Comparison of ENCODE assay signal across 30 cellular contexts in the genomic region with DNA sequence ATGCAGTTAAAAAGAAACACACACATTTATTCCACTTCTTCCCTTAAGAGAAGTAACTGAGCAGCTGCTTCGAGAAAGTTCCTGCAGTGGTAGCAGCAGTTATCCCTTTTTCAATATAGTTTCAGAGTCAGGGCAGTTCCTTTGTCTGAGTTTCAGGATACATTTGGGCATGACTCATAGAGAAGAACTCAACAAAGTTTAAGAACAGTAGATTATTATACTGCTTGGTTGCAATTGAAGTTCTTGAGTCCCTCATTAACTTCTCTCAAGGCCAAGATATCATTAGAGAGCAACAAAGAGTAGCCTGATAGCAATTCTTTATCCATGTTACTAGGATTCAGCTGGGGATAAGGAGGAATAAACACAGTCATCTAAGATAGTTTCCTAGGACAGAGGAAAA. TPM values are rescaled to one million over a fixed set of nuclear protein-coding genes. Genes with fewer than 3 reads are reported as not detected.
DNase-seq lines count a peak whose midpoint lies in the region; ATAC-seq and TF ChIP-seq lines count a peak whose summit lies in the region.
"Had no signal": no experiment of that assay in that cellular context is flagged by ENCODE, and none has a peak within 500 bp of the region (broad histone marks: within the 10 kb centered on the region; RNA-seq: fewer than 3 reads in every experiment).

No MANE protein-coding gene starts in this region.

- TF ChIP-seq CTCF in HFFc6 (IDR thresholded peaks at IDR 0.05) (no peak), fibroblast of lung (conservative IDR thresholded peaks at IDR 0.05 in 1 of 2, IDR thresholded peaks at IDR 0.05 in 1 of 2; ENCODE audit: low read depth in 1 of 2, low read length in 2 of 2) (no peak), osteoblast (IDR thresholded peaks at IDR 0.05; ENCODE audit: extremely low read depth, low read depth, low read length) (no peak)

- H3K9me3 Mint-ChIP-seq in HFFc6 = no peaks in the 10 kb centered on the region
- H3K9me3 Mint-ChIP-seq: activated naive CD8-positive, alpha-beta T cell treated with anti-CD3 and anti-CD28 coated beads, Interleukin-2, amount 10 ng/mL, durations not matched to agents 7 days and 5 days; brain; H9; naive B cell; stimulated activated effector memory CD8-positive, alpha-beta T cell treated with anti-CD3 and anti-CD28 coated beads, Interleukin-12 subunit alpha, Interleukin-12 subunit beta, amount 100 ng/mL, for 72 hours had no signal

- H3K4me1 Mint-ChIP-seq in HFFc6 (ENCODE audit: low read depth) = peaks cover 33% of the 10 kb centered on the region
- H3K4me1 Mint-ChIP-seq: activated naive CD8-positive, alpha-beta T cell treated with anti-CD3 and anti-CD28 coated beads, Interleukin-2, amount 10 ng/mL, durations not matched to agents 7 days and 5 days; naive B cell; stimulated activated effector memory CD8-positive, alpha-beta T cell treated with anti-CD3 and anti-CD28 coated beads, Interleukin-12 subunit alpha, Interleukin-12 subunit beta, amount 100 ng/mL, for 72 hours had no signal

- H3K9me3 ChIP-seq in adipocyte (ENCODE audit: control insufficient read depth, low read length) (no peaks in the 10 kb centered on the region), fibroblast of lung (ENCODE audit: control insufficient read depth, insufficient read depth, low read depth, low read length) (no peaks in the 10 kb centered on the region), osteoblast (ENCODE audit: low read depth, low read length) (no peaks in the 10 kb centered on the region)
- H3K9me3 ChIP-seq: gastroesophageal sphincter, upper lobe of left lung had no signal

- no peaks in the 10 kb centered on the region for H3K36me3 ChIP-seq in adipocyte (ENCODE audit: control insufficient read depth, insufficient read depth, low read length, severe bottlenecking)
- no peaks in the 10 kb centered on the region for H3K36me3 ChIP-seq in fibroblast of lung (ENCODE audit: control insufficient read depth, insufficient read depth, low read length)
- no peaks in the 10 kb centered on the region for H3K36me3 ChIP-seq in osteoblast (ENCODE audit: insufficient read depth, low read length)
- H3K36me3 ChIP-seq: gastroesophageal sphincter, upper lobe of left lung had no signal

- no peak overlapping the region for H3K4me3 ChIP-seq in adipocyte (ENCODE audit: low read length)
- H3K4me3 ChIP-seq in fibroblast of lung (replicated peaks in 1 of 4; ENCODE audit: control extremely low read depth in 1 of 4, insufficient read depth in 1 of 4, low read depth in 3 of 4, low read length in 4 of 4) = no peak overlapping the region
- H3K4me3 ChIP-seq in osteoblast (ENCODE audit: insufficient read depth, low read length) = no peak overlapping the region
- H3K4me3 ChIP-seq: gastroesophageal sphincter, upper lobe of left lung had no signal

- H3K27ac ChIP-seq in fibroblast of lung (ENCODE audit: insufficient read depth, low read length) (no peak overlapping the region), osteoblast (ENCODE audit: low read depth, low read length) (no peak overlapping the region)
- H3K27ac ChIP-seq: epithelial cell of prostate, gastroesophageal sphincter, upper lobe of left lung had no signal

- no peaks in the 10 kb centered on the region; the same call in 1 of the 2 replicates for H3K27me3 Mint-ChIP-seq in HFFc6 (ENCODE audit: insufficient read depth)

- H3K79me2 ChIP-seq in fibroblast of lung (ENCODE audit: control insufficient read depth, insufficient read depth, low read length) (no peaks in the 10 kb centered on the region), osteoblast (ENCODE audit: insufficient read depth, low read length) (no peaks in the 10 kb centered on the region)

- H3K4me2 ChIP-seq in fibroblast of lung (ENCODE audit: extremely low read depth, insufficient read depth, low read length) (no peak overlapping the region), osteoblast (ENCODE audit: insufficient read depth, low read length) (no peak overlapping the region)

- peaks cover 11% of the 10 kb centered on the region for H3K4me1 ChIP-seq in adipocyte (ENCODE audit: control insufficient read depth, insufficient read depth, low read length)
- no peaks in the 10 kb centered on the region for H3K4me1 ChIP-seq in fibroblast of lung (ENCODE audit: control insufficient read depth, extremely low read depth, insufficient read depth, low read length)
- peaks cover 7% of the 10 kb centered on the region for H3K4me1 ChIP-seq in osteoblast (ENCODE audit: insufficient read depth, low read length)
- H3K4me1 ChIP-seq: upper lobe of left lung had no signal

- no peak overlapping the region for H3K4me3 Mint-ChIP-seq in HFFc6
- H3K4me3 Mint-ChIP-seq: activated naive CD8-positive, alpha-beta T cell treated with anti-CD3 and anti-CD28 coated beads, Interleukin-2, amount 10 ng/mL, durations not matched to agents 7 days and 5 days; brain; H9; naive B cell; stimulated activated effector memory CD8-positive, alpha-beta T cell treated with anti-CD3 and anti-CD28 coated beads, Interleukin-12 subunit alpha, Interleukin-12 subunit beta, amount 100 ng/mL, for 72 hours had no signal

- H4K20me1 ChIP-seq in fibroblast of lung (ENCODE audit: control insufficient read depth, extremely low read depth, insufficient read depth, low read length) (no peaks in the 10 kb centered on the region), osteoblast (ENCODE audit: insufficient read depth, low read length) (no peaks in the 10 kb centered on the region)

- H3K27ac Mint-ChIP-seq in HFFc6 = peak overlapping the region; percentile 4; the same call in 1 of the 2 replicates
- H3K27ac Mint-ChIP-seq: activated naive CD8-positive, alpha-beta T cell treated with anti-CD3 and anti-CD28 coated beads, Interleukin-2, amount 10 ng/mL, durations not matched to agents 7 days and 5 days; H9; naive B cell; stimulated activated effector memory CD8-positive, alpha-beta T cell treated with anti-CD3 and anti-CD28 coated beads, Interleukin-12 subunit alpha, Interleukin-12 subunit beta, amount 100 ng/mL, for 72 hours had no signal

- H2AFZ ChIP-seq in fibroblast of lung (ENCODE audit: low read length) (no peak overlapping the region), osteoblast (ENCODE audit: low read length) (no peak overlapping the region)

- no peak overlapping the region for H3K9ac ChIP-seq in adipocyte (ENCODE audit: low read length)
- H3K9ac ChIP-seq in fibroblast of lung (ENCODE audit: insufficient read depth, low read length) = no peak overlapping the region

- DNase-seq in HFFc6 (no peak), adipocyte (ENCODE audit: low read depth) (peak; percentile 43), fibroblast of lung (ENCODE audit: low read depth in 2 of 2) (peak; percentile 16 to 51), osteoblast (ENCODE audit: insufficient read length, low spot score, missing footprints) (peak; percentile 67), occipital lobe (lab: John Stamatoyannopoulos, UW) (no peak)
- DNase-seq in stimulated activated naive CD8-positive, alpha-beta T cell treated with anti-CD3 and anti-CD28 coated beads, Interleukin-15, Interleukin-2, amounts not matched to agents 100 U/mL and 50 U/mL, for 24 hours = no peak
- DNase-seq: activated CD4-positive, alpha-beta T cell treated with anti-CD3 and anti-CD28 coated beads for 1 hour; activated effector memory CD4-positive, alpha-beta T cell treated with Interleukin-2 at 50 U/mL for 16 hours; activated naive CD8-positive, alpha-beta T cell treated with anti-CD3 and anti-CD28 coated beads, Interleukin-2, amount 10 ng/mL, durations not matched to agents 7 days and 5 days; activated T-cell treated with anti-CD3 and anti-CD28 coated beads for 4 hours; DMS53; GDM1; H9; hippocampal formation; KBM-7; mesendoderm; naive B cell; NCI-H1436 treated with DMSO at 0.1 percent for 48 hours; OCI-M1; Right ventricle myocardium superior; stimulated activated CD4-positive, alpha-beta T cell treated with anti-CD3 and anti-CD28 coated beads, Interleukin-4, amount 100 ng/mL, for 24 hours; upper lobe of left lung had no signal

- H3K27me3 ChIP-seq in adipocyte (replicated peaks; ENCODE audit: control insufficient read depth, insufficient read depth, low read length) (no peaks in the 10 kb centered on the region), fibroblast of lung (ENCODE audit: control insufficient read depth, insufficient read depth, low read length) (no peaks in the 10 kb centered on the region), osteoblast (ENCODE audit: insufficient read depth, low read length) (no peaks in the 10 kb centered on the region)
- H3K27me3 ChIP-seq: gastroesophageal sphincter, upper lobe of left lung had no signal

- no peaks in the 10 kb centered on the region for H3K36me3 Mint-ChIP-seq in HFFc6 (ENCODE audit: low read depth)
- H3K36me3 Mint-ChIP-seq: activated naive CD8-positive, alpha-beta T cell treated with anti-CD3 and anti-CD28 coated beads, Interleukin-2, amount 10 ng/mL, durations not matched to agents 7 days and 5 days; brain; naive B cell; stimulated activated effector memory CD8-positive, alpha-beta T cell treated with anti-CD3 and anti-CD28 coated beads, Interleukin-12 subunit alpha, Interleukin-12 subunit beta, amount 100 ng/mL, for 72 hours had no signal

- ATAC-seq in GM19035 (IDR thresholded peaks at IDR 0.05; ENCODE audit: unreplicated experiment) = no peak
- no peak for ATAC-seq in stimulated activated naive CD8-positive, alpha-beta T cell treated with anti-CD3 and anti-CD28 coated beads, Interleukin-15, Interleukin-2, amounts not matched to agents 100 U/mL and 50 U/mL, for 24 hours
- no peak for ATAC-seq in GM19463 (IDR thresholded peaks at IDR 0.05; ENCODE audit: unreplicated experiment)
- ATAC-seq: gastroesophageal sphincter, left lobe of liver had no signal

RNA-seq across cellular contexts. Expression of a gene that starts 54.4 kb away (rescaled TPM):
- 10 to 100 TPM; 11.0 to 36.8 (median 11.7) TPM for total RNA-seq in HFFc6 (2021; fragmentation: NEBNext Ultra II Directional; extraction: Animal tissue kit (Norgen Biotek cat#: 25700))
- total RNA-seq in fibroblast of lung (41.0 and 41.1 TPM in 2 replicates), osteoblast (22.7 and 35.5 TPM in 2 replicates), occipital lobe (1.4 TPM)
- polyA plus RNA-seq in fibroblast of lung = 16.5 and 75.9 TPM in 2 replicates
- 11.3 and 51.9 TPM in 2 replicates for polyA plus RNA-seq in fibroblast of lung (2012)
- 5.0 and 17.5 TPM in 2 replicates for polyA minus RNA-seq in fibroblast of lung (ENCODE audit: low replicate concordance)
- total RNA-seq: activated naive CD8-positive, alpha-beta T cell treated with anti-CD3 and anti-CD28 coated beads, Interleukin-2, amount 10 ng/mL, durations not matched to agents 7 days and 5 days; T-helper 2 cell treated with Interferon-gamma antibody and Interleukin-4, amounts not matched to agents 100 ng/mL and 5 ng/mL, for 36 hours had no signal

Comparison
In these comparisons a context has a peak if more than half of its experiments do, and no peak if none do; other contexts are left out.
1. DNase-seq: peak in adipocyte (single experiment), fibroblast of lung (2 of 2) and osteoblast (single experiment); none in HFFc6 (single experiment), occipital lobe (single experiment) and stimulated activated naive CD8-positive, alpha-beta T cell treated with anti-CD3 and anti-CD28 coated beads, Interleukin-15, Interleukin-2, amounts not matched to agents 100 U/mL and 50 U/mL, for 24 hours (single experiment).